In genomic region chr1:31828926-31829690, GRCh38 we compare ENCODE assay signal across 13 cellular contexts.
"Had no signal": no experiment of that assay in that cellular context is flagged by ENCODE, and none has a peak within 500 bp of the region (broad histone marks: within the 10 kb centered on the region; RNA-seq: fewer than 3 reads in every experiment).

No MANE protein-coding gene starts in this region.

- H3K9me3 ChIP-seq: ascending aorta, gastroesophageal sphincter, heart left ventricle, left lung, tibial artery had no signal

- DNase-seq: activated CD4-positive, alpha-beta T cell treated with anti-CD3 and anti-CD28 coated beads, Interleukin-2, amount 50 U/mL, for 1 hour; activated effector memory CD4-positive, alpha-beta T cell treated with Interleukin-2 at 50 U/mL for 16 hours; activated naive CD4-positive, alpha-beta T cell treated with anti-CD3 and anti-CD28 coated beads, Interleukin-2, amount 10 ng/mL, durations not matched to agents 7 days and 5 days; activated T-cell treated with anti-CD3 and anti-CD28 coated beads, Interleukin-2, amount 50 U/mL, for 4 hours; cortex of kidney; effector CD4-positive, alpha-beta T cell; heart left ventricle; left lung; stimulated activated naive CD4-positive, alpha-beta T cell treated with Interleukin-2 at 50 U/mL for 16 hours; tibial artery had no signal

- ATAC-seq: esophagus mucosa, gastroesophageal sphincter, heart left ventricle, left lung had no signal

- H3K27me3 ChIP-seq: ascending aorta, gastroesophageal sphincter, heart left ventricle had no signal

- H3K36me3 ChIP-seq: ascending aorta, gastroesophageal sphincter, heart left ventricle, left lung, tibial artery had no signal

- H3K4me1 ChIP-seq: ascending aorta, gastroesophageal sphincter, tibial artery had no signal

- H3K27ac ChIP-seq: ascending aorta, gastroesophageal sphincter, heart left ventricle, left lung, tibial artery had no signal

- H3K4me3 ChIP-seq: ascending aorta, gastroesophageal sphincter, heart left ventricle, left lung, tibial artery had no signal
